ENCODE assay signal across 1 cellular context in the genomic region with DNA sequence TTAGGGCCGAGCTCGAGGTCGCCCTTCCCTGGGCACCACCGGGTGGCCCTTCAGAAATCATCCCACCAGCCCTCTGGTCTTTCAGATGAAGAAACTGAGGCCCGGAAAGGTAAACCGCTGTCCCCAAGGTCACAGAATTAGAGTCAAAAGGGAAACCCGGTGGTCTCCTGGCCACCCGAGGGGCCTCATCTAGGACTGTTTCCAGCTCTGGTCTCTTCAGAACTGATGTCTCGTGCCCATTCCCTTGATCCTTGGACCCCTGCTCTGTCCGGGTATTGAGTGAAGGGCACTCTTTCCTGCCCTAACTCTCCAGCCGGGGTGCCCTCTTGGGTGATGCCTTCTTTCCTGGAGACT.
TF ChIP-seq lines count a peak whose summit lies in the region.

No MANE protein-coding gene starts in this region.

TF ChIP-seq in HepG2, 621 proteins besides CTCF, POLR2A, EP300 and RAD21 (continued from another document):
- TF ChIP-seq, protein P1, sequence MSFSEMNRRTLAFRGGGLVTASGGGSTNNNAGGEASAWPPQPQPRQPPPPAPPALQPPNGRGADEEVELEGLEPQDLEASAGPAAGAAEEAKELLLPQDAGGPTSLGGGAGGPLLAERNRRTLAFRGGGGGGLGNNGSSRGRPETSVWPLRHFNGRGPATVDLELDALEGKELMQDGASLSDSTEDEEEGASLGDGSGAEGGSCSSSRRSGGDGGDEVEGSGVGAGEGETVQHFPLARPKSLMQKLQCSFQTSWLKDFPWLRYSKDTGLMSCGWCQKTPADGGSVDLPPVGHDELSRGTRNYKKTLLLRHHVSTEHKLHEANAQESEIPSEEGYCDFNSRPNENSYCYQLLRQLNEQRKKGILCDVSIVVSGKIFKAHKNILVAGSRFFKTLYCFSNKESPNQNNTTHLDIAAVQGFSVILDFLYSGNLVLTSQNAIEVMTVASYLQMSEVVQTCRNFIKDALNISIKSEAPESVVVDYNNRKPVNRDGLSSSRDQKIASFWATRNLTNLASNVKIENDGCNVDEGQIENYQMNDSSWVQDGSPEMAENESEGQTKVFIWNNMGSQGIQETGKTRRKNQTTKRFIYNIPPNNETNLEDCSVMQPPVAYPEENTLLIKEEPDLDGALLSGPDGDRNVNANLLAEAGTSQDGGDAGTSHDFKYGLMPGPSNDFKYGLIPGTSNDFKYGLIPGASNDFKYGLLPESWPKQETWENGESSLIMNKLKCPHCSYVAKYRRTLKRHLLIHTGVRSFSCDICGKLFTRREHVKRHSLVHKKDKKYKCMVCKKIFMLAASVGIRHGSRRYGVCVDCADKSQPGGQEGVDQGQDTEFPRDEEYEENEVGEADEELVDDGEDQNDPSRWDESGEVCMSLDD (CRISPR knock-in tag; IDR thresholded peaks at IDR 0.05; ENCODE audit: borderline replicate concordance) = no peak
- TF ChIP-seq RORA (CRISPR knock-in tag; IDR thresholded peaks at IDR 0.05) = no peak
- no peak for TF ChIP-seq CENPT (CRISPR knock-in tag; IDR thresholded peaks at IDR 0.05; ENCODE audit: low read depth)
